Comparison of ENCODE assay signal across 1 cellular context in the genomic region with DNA sequence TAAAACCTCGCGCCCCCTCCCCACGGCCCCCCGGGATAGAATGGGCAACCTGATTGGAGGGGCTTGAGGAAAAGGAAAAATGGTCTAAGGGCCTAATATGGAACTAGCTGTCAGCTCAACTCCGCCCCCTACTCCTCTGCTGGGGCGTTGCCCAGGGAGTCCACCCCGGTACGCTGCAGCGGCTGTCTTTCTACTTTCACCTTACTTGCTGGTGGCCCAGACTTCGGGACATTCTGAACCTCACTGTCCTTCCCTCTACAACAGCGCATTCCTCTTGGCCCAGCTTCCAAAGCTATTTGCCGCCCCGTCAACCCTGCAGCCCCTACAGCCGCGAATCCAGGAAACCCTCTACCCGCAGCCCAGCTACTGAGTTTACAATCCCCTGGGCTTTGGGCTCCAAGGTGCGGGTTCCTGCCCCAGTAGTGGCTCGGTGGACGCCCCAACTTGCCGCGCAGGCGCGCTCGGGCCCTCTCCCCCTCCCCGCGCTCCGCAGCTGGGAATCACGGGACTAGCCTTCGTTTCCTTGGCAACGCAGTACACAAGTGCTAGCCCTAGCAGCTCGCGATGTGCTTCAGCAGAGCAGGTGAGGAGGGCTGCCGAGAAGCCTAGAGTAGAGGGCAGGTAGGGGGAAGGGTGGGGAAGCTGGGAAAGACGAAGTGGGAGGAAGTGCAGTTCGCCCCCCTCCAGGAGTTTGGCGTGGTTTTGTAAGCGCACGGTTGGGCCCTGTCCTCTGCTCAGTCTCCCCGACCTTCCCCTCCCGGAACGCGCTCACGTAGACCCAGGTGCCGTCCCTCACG.
TF ChIP-seq lines count a peak whose summit lies in the region.

No MANE protein-coding gene starts in this region.

TF ChIP-seq in GM23338, 12 proteins besides CTCF, POLR2A, EP300 and RAD21 (continued from another document):
- TF ChIP-seq, protein P1, sequence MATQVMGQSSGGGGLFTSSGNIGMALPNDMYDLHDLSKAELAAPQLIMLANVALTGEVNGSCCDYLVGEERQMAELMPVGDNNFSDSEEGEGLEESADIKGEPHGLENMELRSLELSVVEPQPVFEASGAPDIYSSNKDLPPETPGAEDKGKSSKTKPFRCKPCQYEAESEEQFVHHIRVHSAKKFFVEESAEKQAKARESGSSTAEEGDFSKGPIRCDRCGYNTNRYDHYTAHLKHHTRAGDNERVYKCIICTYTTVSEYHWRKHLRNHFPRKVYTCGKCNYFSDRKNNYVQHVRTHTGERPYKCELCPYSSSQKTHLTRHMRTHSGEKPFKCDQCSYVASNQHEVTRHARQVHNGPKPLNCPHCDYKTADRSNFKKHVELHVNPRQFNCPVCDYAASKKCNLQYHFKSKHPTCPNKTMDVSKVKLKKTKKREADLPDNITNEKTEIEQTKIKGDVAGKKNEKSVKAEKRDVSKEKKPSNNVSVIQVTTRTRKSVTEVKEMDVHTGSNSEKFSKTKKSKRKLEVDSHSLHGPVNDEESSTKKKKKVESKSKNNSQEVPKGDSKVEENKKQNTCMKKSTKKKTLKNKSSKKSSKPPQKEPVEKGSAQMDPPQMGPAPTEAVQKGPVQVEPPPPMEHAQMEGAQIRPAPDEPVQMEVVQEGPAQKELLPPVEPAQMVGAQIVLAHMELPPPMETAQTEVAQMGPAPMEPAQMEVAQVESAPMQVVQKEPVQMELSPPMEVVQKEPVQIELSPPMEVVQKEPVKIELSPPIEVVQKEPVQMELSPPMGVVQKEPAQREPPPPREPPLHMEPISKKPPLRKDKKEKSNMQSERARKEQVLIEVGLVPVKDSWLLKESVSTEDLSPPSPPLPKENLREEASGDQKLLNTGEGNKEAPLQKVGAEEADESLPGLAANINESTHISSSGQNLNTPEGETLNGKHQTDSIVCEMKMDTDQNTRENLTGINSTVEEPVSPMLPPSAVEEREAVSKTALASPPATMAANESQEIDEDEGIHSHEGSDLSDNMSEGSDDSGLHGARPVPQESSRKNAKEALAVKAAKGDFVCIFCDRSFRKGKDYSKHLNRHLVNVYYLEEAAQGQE (IDR thresholded peaks at IDR 0.05; ENCODE audit: unreplicated experiment): no peak
- TF ChIP-seq, protein P2, sequence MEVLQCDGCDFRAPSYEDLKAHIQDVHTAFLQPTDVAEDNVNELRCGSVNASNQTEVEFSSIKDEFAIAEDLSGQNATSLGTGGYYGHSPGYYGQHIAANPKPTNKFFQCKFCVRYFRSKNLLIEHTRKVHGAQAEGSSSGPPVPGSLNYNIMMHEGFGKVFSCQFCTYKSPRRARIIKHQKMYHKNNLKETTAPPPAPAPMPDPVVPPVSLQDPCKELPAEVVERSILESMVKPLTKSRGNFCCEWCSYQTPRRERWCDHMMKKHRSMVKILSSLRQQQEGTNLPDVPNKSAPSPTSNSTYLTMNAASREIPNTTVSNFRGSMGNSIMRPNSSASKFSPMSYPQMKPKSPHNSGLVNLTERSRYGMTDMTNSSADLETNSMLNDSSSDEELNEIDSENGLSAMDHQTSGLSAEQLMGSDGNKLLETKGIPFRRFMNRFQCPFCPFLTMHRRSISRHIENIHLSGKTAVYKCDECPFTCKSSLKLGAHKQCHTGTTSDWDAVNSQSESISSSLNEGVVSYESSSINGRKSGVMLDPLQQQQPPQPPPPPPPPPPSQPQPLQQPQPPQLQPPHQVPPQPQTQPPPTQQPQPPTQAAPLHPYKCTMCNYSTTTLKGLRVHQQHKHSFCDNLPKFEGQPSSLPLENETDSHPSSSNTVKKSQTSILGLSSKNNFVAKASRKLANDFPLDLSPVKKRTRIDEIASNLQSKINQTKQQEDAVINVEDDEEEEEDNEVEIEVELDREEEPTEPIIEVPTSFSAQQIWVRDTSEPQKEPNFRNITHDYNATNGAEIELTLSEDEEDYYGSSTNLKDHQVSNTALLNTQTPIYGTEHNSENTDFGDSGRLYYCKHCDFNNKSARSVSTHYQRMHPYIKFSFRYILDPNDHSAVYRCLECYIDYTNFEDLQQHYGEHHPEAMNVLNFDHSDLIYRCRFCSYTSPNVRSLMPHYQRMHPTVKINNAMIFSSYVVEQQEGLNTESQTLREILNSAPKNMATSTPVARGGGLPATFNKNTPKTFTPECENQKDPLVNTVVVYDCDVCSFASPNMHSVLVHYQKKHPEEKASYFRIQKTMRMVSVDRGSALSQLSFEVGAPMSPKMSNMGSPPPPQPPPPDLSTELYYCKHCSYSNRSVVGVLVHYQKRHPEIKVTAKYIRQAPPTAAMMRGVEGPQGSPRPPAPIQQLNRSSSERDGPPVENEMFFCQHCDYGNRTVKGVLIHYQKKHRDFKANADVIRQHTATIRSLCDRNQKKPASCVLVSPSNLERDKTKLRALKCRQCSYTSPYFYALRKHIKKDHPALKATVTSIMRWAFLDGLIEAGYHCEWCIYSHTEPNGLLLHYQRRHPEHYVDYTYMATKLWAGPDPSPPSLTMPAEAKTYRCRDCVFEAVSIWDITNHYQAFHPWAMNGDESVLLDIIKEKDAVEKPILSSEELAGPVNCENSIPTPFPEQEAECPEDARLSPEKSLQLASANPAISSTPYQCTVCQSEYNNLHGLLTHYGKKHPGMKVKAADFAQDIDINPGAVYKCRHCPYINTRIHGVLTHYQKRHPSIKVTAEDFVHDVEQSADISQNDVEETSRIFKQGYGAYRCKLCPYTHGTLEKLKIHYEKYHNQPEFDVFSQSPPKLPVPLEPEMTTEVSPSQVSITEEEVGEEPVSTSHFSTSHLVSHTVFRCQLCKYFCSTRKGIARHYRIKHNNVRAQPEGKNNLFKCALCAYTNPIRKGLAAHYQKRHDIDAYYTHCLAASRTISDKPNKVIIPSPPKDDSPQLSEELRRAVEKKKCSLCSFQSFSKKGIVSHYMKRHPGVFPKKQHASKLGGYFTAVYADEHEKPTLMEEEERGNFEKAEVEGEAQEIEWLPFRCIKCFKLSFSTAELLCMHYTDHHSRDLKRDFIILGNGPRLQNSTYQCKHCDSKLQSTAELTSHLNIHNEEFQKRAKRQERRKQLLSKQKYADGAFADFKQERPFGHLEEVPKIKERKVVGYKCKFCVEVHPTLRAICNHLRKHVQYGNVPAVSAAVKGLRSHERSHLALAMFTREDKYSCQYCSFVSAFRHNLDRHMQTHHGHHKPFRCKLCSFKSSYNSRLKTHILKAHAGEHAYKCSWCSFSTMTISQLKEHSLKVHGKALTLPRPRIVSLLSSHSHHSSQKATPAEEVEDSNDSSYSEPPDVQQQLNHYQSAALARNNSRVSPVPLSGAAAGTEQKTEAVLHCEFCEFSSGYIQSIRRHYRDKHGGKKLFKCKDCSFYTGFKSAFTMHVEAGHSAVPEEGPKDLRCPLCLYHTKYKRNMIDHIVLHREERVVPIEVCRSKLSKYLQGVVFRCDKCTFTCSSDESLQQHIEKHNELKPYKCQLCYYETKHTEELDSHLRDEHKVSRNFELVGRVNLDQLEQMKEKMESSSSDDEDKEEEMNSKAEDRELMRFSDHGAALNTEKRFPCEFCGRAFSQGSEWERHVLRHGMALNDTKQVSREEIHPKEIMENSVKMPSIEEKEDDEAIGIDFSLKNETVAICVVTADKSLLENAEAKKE (CRISPR knock-in tag; IDR thresholded peaks at IDR 0.05): no peak
- no peak for TF ChIP-seq ZNF114 (CRISPR knock-in tag; IDR thresholded peaks at IDR 0.05)
- TF ChIP-seq, protein P3, sequence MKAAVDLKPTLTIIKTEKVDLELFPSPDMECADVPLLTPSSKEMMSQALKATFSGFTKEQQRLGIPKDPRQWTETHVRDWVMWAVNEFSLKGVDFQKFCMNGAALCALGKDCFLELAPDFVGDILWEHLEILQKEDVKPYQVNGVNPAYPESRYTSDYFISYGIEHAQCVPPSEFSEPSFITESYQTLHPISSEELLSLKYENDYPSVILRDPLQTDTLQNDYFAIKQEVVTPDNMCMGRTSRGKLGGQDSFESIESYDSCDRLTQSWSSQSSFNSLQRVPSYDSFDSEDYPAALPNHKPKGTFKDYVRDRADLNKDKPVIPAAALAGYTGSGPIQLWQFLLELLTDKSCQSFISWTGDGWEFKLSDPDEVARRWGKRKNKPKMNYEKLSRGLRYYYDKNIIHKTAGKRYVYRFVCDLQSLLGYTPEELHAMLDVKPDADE (IDR thresholded peaks at IDR 0.05): no peak
- no peak for TF ChIP-seq CREB1 (CRISPR knock-in tag; IDR thresholded peaks at IDR 0.05; ENCODE audit: low read depth)
- no peak for TF ChIP-seq EZH2 (IDR thresholded peaks at IDR 0.05; ENCODE audit: low read depth, unreplicated experiment)
